ENCODE assay signal across 11 cellular contexts in the genomic region with DNA sequence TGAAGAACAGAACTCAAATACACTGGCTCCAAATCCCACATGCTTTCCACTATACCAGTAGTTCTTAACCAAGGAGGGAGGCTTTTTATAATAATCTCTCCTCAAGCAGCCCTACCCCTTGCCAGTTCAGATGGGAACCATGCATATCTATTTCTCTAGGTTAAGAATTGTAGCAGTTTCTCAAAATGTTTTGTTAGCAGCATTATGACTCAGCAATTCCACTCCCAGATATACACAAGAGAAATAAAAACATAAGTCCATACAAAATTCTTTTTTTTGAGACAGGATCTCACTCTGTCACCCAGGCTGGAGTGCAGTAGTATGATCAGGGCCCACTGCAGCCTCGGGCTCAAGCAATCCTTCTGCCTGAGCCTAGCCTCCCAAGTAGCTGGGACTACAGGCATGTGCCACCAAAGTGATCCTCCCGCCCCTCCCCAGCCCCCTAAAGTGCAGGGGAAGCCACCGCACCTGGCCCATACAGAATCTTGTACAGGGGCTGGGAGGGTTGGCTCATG. TPM values are rescaled to one million over a fixed set of nuclear protein-coding genes. Genes with fewer than 3 reads are reported as not detected.
A peak's percentile ranks its signal among the peaks of the same experiment; 100 is the strongest.
DNase-seq lines count a peak whose midpoint lies in the region; ATAC-seq and TF ChIP-seq lines count a peak whose summit lies in the region.
"Had no signal": no experiment of that assay in that cellular context is flagged by ENCODE, and none has a peak within 500 bp of the region (broad histone marks: within the 10 kb centered on the region; RNA-seq: fewer than 3 reads in every experiment).

No MANE protein-coding gene starts in this region.

- peak overlapping the region; percentile 20 for H3K27ac Mint-ChIP-seq in endodermal cell
- no peak overlapping the region for H3K27ac Mint-ChIP-seq in effector memory CD8-positive, alpha-beta T cell

- H3K4me3 Mint-ChIP-seq in endodermal cell = no peak overlapping the region
- H3K4me3 Mint-ChIP-seq in effector memory CD8-positive, alpha-beta T cell = no peak overlapping the region

- TF ChIP-seq CTCF in endodermal cell (conservative IDR thresholded peaks at IDR 0.05) = no peak

- H3K27me3 Mint-ChIP-seq in endodermal cell (ENCODE audit: insufficient read depth) = no peaks in the 10 kb centered on the region
- H3K27me3 Mint-ChIP-seq in effector memory CD8-positive, alpha-beta T cell = no peaks in the 10 kb centered on the region

- in situ Hi-C loops in Caki2 (cut with HindIII; ENCODE audit: low pct_unique_long_range_greater_than_20kb, low sequenced_read_pairs) = no loop called here

- peaks cover 87% of the 10 kb centered on the region for H3K36me3 ChIP-seq in endodermal cell (ENCODE audit: control insufficient read depth, insufficient read depth, low read length)
- H3K36me3 ChIP-seq: breast epithelium had no signal

- peaks cover 17% of the 10 kb centered on the region for H3K4me1 Mint-ChIP-seq in endodermal cell
- peaks cover 32 to 61% of the 10 kb centered on the region in 2 donors for H3K4me1 Mint-ChIP-seq in effector memory CD8-positive, alpha-beta T cell (ENCODE audit: low read depth in 2 of 2)

- H3K9ac ChIP-seq in endodermal cell (ENCODE audit: extremely low read depth, low read length, poor library complexity, severe bottlenecking) = no peak overlapping the region

- peaks cover 76% of the 10 kb centered on the region for H3K36me3 Mint-ChIP-seq in endodermal cell (ENCODE audit: low read depth)
- peaks cover 45% of the 10 kb centered on the region for H3K36me3 Mint-ChIP-seq in effector memory CD8-positive, alpha-beta T cell (ENCODE audit: insufficient read depth)

- WGBS in endodermal cell (ENCODE audit: insufficient coverage in 1 of 2, insufficient read length in 1 of 2), 2 experiments = 78 to 100% methylated on average over 1 to 3 of the region's 3 CpGs

- peak; percentile 74 for DNase-seq in Caki2 (ENCODE audit: low read depth)
- DNase-seq in RPMI7951 (ENCODE audit: low read depth) = peak; percentile 32
- no peak for DNase-seq in endodermal cell
- peak; percentile 71 for DNase-seq in renal cortical epithelial cell (ENCODE audit: low read depth)
- no peak for DNase-seq in effector memory CD8-positive, alpha-beta T cell
- DNase-seq: GOT3, small intestine had no signal

- H3K27ac ChIP-seq in endodermal cell (ENCODE audit: low read depth, low read length) = no peak overlapping the region
- H3K27ac ChIP-seq: breast epithelium had no signal

- peaks cover 3% of the 10 kb centered on the region for H3K4me1 ChIP-seq in endodermal cell (ENCODE audit: control insufficient read depth, insufficient read depth, low read length)
- H3K4me1 ChIP-seq: breast epithelium had no signal

- no peak for ATAC-seq in HG03175 (IDR thresholded peaks at IDR 0.05; ENCODE audit: unreplicated experiment)
- no peak for ATAC-seq in HG03571 (IDR thresholded peaks at IDR 0.05; ENCODE audit: unreplicated experiment)
- ATAC-seq in effector memory CD8-positive, alpha-beta T cell (replicated peaks) = no peak
- ATAC-seq in GM18870 (IDR thresholded peaks at IDR 0.05; ENCODE audit: unreplicated experiment) = no peak

- no peaks in the 10 kb centered on the region for H3K27me3 ChIP-seq in endodermal cell (ENCODE audit: control insufficient read depth, insufficient read depth, low read length, poor library complexity, severe bottlenecking)
- H3K27me3 ChIP-seq: breast epithelium had no signal

- no peak overlapping the region for H3K4me3 ChIP-seq in endodermal cell (ENCODE audit: low read length)
- H3K4me3 ChIP-seq: breast epithelium had no signal

- no peaks in the 10 kb centered on the region for H3K9me3 ChIP-seq in endodermal cell (ENCODE audit: control insufficient read depth, low read length)
- H3K9me3 ChIP-seq: breast epithelium had no signal

- no peaks in the 10 kb centered on the region for H3K9me3 Mint-ChIP-seq in endodermal cell
- no peaks in the 10 kb centered on the region for H3K9me3 Mint-ChIP-seq in effector memory CD8-positive, alpha-beta T cell

RNA-seq across cellular contexts. Expression of gene YWHAG, which starts 18.1 kb away (rescaled TPM):
- 63.4 and 73.1 TPM in 2 replicates for total RNA-seq in Caki2 (2014; rRNA removed; shearing (Covaris generic); ENCODE audit: low replicate concordance)
- 80.4 and 89.8 TPM in 2 replicates for total RNA-seq in RPMI7951 (2014; rRNA removed; shearing (Covaris generic))
- total RNA-seq in endodermal cell = 100 to 1,000 TPM; 148 TPM
- polyA plus RNA-seq in endodermal cell (2013, experiment 1 of 2) = 163 TPM
- polyA plus RNA-seq in endodermal cell (2013, experiment 2 of 2) = 160 TPM
- total RNA-seq in renal cortical epithelial cell = 120 and 221 TPM in 2 replicates

RNA-seq across cellular contexts. Expression of gene HSPB1, which starts 38.2 kb away (rescaled TPM):
- total RNA-seq in Caki2 (2014; rRNA removed; shearing (Covaris generic); ENCODE audit: low replicate concordance) = 173 and 177 TPM in 2 replicates
- 147 and 157 TPM in 2 replicates for total RNA-seq in RPMI7951 (2014; rRNA removed; shearing (Covaris generic))
- total RNA-seq in endodermal cell (100 to 1,000 TPM; 244 to 248 TPM), renal cortical epithelial cell (48.8 and 104 TPM in 2 replicates)
- 401 TPM for polyA plus RNA-seq in endodermal cell (2013, experiment 1 of 2)
- 422 TPM for polyA plus RNA-seq in endodermal cell (2013, experiment 2 of 2)

Comparison
In these comparisons a context has a peak if more than half of its experiments do, and no peak if none do; other contexts are left out.
1. DNase-seq: peak in Caki2 (single experiment), RPMI7951 (single experiment) and renal cortical epithelial cell (single experiment); none in endodermal cell (single experiment) and effector memory CD8-positive, alpha-beta T cell (0 of 3).